ENCODE assay signal across 32 cellular contexts in the genomic region with DNA sequence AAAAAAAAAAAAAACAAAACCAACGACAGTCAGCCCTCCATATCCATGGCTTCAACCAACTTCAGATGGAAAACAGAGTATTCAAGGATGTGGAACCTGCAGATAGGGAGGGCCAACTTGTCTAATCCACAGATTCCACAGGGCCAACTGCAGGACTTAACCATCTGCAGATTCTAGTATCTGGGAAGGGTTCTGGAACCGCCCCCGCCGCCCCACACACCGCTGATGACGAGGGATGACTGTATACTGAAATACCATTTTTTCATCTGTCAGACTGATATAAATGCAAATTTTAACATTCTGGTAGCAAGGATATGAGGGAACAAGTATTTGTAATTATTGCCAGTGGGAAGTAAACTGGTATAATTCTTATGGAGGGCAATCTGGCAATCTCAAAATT.
"Had no signal": no experiment of that assay in that cellular context is flagged by ENCODE, and none has a peak within 500 bp of the region (broad histone marks: within the 10 kb centered on the region; RNA-seq: fewer than 3 reads in every experiment).

No MANE protein-coding gene starts in this region.

- H3K9me3 Mint-ChIP-seq: activated CD4-positive, alpha-beta memory T cell treated with anti-CD3 and anti-CD28 coated beads, Interleukin-2, amount 10 ng/mL, durations not matched to agents 7 days and 5 days; activated CD4-positive, alpha-beta T cell treated with anti-CD3 and anti-CD28 coated beads, Interleukin-2, amount 10 ng/mL, durations not matched to agents 7 days and 5 days; activated naive CD8-positive, alpha-beta T cell treated with anti-CD3 and anti-CD28 coated beads for 36 hours; nephron progenitor cell; stimulated activated naive B cell treated with anti-CD40 and anti-IgM and Interleukin-4, amounts not matched to agents 10 μg/mL and 1 μg/mL and 100 μg/mL, for 72 hours; T-helper 1 cell treated with Interleukin-12 subunit alpha and Interleukin-12 subunit beta and Interleukin-4 antibody, amounts not matched to agents 30 μg/mL and 1 μg/mL, for 36 hours had no signal

- H3K4me1 ChIP-seq: esophagus squamous epithelium, prostate gland, upper lobe of right lung had no signal

- H3K36me3 ChIP-seq: ovary, prostate gland had no signal

- H3K27ac ChIP-seq: adrenal gland, brain microvascular endothelial cell, esophagus squamous epithelium, hepatocyte, ovary, prostate gland, skin epidermis, stomach, tibial artery, upper lobe of right lung, WERI-Rb-1 had no signal

- H3K4me2 ChIP-seq: hepatocyte had no signal

- H3K79me2 ChIP-seq: hepatocyte had no signal

- DNase-seq: activated CD4-positive, alpha-beta memory T cell treated with anti-CD3 and anti-CD28 coated beads, Interleukin-2, amount 10 ng/mL, durations not matched to agents 7 days and 5 days; activated CD4-positive, alpha-beta T cell treated with anti-CD3 and anti-CD28 coated beads, Interleukin-2, amount 10 ng/mL, durations not matched to agents 7 days and 5 days; activated CD8-positive, alpha-beta memory T cell treated with anti-CD3 and anti-CD28 coated beads, Interleukin-2, amount 50 U/mL, for 48 hours; activated effector memory CD4-positive, alpha-beta T cell treated with Interleukin-2 at 50 U/mL for 16 hours; activated naive CD4-positive, alpha-beta T cell treated with Interleukin-2 at 50 U/mL for 16 hours; activated naive CD8-positive, alpha-beta T cell treated with anti-CD3 and anti-CD28 coated beads for 36 hours; adrenal gland; brain microvascular endothelial cell; cortex of kidney; esophagus squamous epithelium; glutamatergic neuron; islet precursor cell; left cardiac atrium; left ventricle myocardium superior; nephron progenitor cell; ovary; retina; stimulated activated CD4-positive, alpha-beta T cell treated with anti-CD3 and anti-CD28 coated beads, Interleukin-12 subunit alpha, Interleukin-12 subunit beta, amount 100 ng/mL, for 4 hours; stimulated activated CD4-positive, alpha-beta T cell treated with anti-CD3 and anti-CD28 coated beads, Interleukin-4, amount 100 ng/mL, for 24 hours; stimulated activated naive B cell treated with anti-CD40 and anti-IgM and Interleukin-4, amounts not matched to agents 10 μg/mL and 1 μg/mL and 100 μg/mL, for 72 hours; stomach; T1000; tibial artery; upper lobe of right lung; WERI-Rb-1 had no signal

- H3K4me3 Mint-ChIP-seq: activated CD4-positive, alpha-beta memory T cell treated with anti-CD3 and anti-CD28 coated beads, Interleukin-2, amount 10 ng/mL, durations not matched to agents 7 days and 5 days; activated CD4-positive, alpha-beta T cell treated with anti-CD3 and anti-CD28 coated beads, Interleukin-2, amount 10 ng/mL, durations not matched to agents 7 days and 5 days; activated naive CD8-positive, alpha-beta T cell treated with anti-CD3 and anti-CD28 coated beads for 36 hours; nephron progenitor cell; stimulated activated naive B cell treated with anti-CD40 and anti-IgM and Interleukin-4, amounts not matched to agents 10 μg/mL and 1 μg/mL and 100 μg/mL, for 72 hours; T-helper 1 cell treated with Interleukin-12 subunit alpha and Interleukin-12 subunit beta and Interleukin-4 antibody, amounts not matched to agents 30 μg/mL and 1 μg/mL, for 36 hours had no signal

- H3K4me1 Mint-ChIP-seq: nephron progenitor cell had no signal

- H3K27me3 ChIP-seq: adrenal gland, brain microvascular endothelial cell, esophagus squamous epithelium, hepatocyte, neutrophil, ovary, stomach, tibial artery, upper lobe of right lung had no signal

- H3K27me3 Mint-ChIP-seq: activated CD4-positive, alpha-beta memory T cell treated with anti-CD3 and anti-CD28 coated beads, Interleukin-2, amount 10 ng/mL, durations not matched to agents 7 days and 5 days; activated CD4-positive, alpha-beta T cell treated with anti-CD3 and anti-CD28 coated beads, Interleukin-2, amount 10 ng/mL, durations not matched to agents 7 days and 5 days; activated naive CD8-positive, alpha-beta T cell treated with anti-CD3 and anti-CD28 coated beads for 36 hours; stimulated activated naive B cell treated with anti-CD40 and anti-IgM and Interleukin-4, amounts not matched to agents 10 μg/mL and 1 μg/mL and 100 μg/mL, for 72 hours had no signal

- ATAC-seq: activated CD4-positive, CD25-positive, alpha-beta regulatory T cell treated with anti-CD3 and anti-CD28 coated beads, Interleukin-2, amount 50 U/mL, for 24 hours; left cardiac atrium; left ventricle myocardium superior; sciatic nerve; stimulated activated naive B cell treated with anti-CD40 and anti-IgM and Interleukin-4, amounts not matched to agents 10 μg/mL and 1 μg/mL and 100 μg/mL, for 72 hours; upper lobe of right lung had no signal

- H3K27ac Mint-ChIP-seq: activated CD4-positive, alpha-beta memory T cell treated with anti-CD3 and anti-CD28 coated beads, Interleukin-2, amount 10 ng/mL, durations not matched to agents 7 days and 5 days; activated CD4-positive, alpha-beta T cell treated with anti-CD3 and anti-CD28 coated beads, Interleukin-2, amount 10 ng/mL, durations not matched to agents 7 days and 5 days; nephron progenitor cell; T-helper 1 cell treated with Interleukin-12 subunit alpha and Interleukin-12 subunit beta and Interleukin-4 antibody, amounts not matched to agents 30 μg/mL and 1 μg/mL, for 36 hours had no signal

- H2AFZ ChIP-seq: hepatocyte had no signal

- H3K9me3 ChIP-seq: adrenal gland, esophagus squamous epithelium, neutrophil, ovary, prostate gland, stomach, tibial artery, upper lobe of right lung had no signal

- H3K4me3 ChIP-seq: adrenal gland, esophagus squamous epithelium, hepatocyte, ovary, prostate gland, skin epidermis, stomach, tibial artery, upper lobe of right lung had no signal
